ENCODE assay signal across 8 cellular contexts in the genomic region with DNA sequence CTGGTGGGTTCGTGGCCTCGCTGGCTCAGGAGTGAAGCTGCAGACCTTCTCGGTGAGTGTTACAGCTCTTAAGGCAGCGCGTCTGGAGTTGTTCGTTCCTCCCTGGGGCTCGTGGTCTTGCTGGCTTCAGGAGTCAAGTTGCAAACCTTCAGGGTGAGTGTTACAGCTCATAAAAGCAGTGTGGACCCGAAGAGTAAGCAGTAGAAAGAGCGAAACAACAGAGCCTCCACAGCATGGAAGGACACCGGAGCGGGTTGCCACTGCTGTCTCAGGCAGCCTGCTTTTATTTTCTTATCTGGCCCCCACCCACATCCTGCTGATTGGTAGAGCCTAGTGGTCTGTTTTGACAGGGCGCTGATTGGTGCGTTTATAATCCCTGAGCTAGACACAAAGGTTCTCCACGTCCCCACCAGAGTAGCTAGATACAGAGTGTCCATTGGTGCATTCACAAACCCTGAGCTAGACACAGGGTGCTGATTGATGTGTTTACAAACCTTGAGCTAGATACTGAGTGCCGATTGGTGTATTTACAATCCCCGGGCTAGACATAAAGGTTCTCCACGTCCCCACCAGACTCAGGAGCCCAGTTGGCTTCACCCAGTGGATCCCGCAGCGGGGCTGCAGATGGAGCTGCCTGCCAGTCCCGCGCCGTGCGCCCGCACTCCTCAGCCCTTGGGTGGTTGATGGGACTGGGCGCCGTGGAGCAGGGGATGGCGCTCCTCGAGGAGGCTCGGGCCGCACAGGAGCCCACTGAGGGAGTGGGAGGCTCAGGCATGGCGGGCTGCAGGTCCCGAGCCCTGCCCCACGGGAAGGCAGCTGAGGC.
DNase-seq lines count a peak whose midpoint lies in the region; ATAC-seq, FAIRE-seq and TF ChIP-seq lines count a peak whose summit lies in the region.
"Not testable (repeated sequence)": the region's sequence is repeated elsewhere in the genome, so short reads cannot be mapped to it uniquely, and the experiment has no call there.

No MANE protein-coding gene starts in this region.

- TF ChIP-seq POLR2A in endothelial cell of umbilical vein (IDR thresholded peaks at IDR 0.05; ENCODE audit: low read depth, low read length); gastrocnemius medialis (IDR thresholded peaks at IDR 0.05); vagina (IDR thresholded peaks at IDR 0.05): not testable (repeated sequence)

- H2AFZ ChIP-seq in endothelial cell of umbilical vein (ENCODE audit: low read depth, low read length) = peak overlapping the region; percentile 51

- not testable (repeated sequence) for H3K79me2 ChIP-seq in endothelial cell of umbilical vein (ENCODE audit: control insufficient read depth, insufficient read depth, low read length)

- not testable (repeated sequence) for H3K36me3 Mint-ChIP-seq in naive thymus-derived CD4-positive, alpha-beta T cell

- H3K9me3 Mint-ChIP-seq in naive thymus-derived CD4-positive, alpha-beta T cell = not testable (repeated sequence)

- intact Hi-C loops in endothelial cell of umbilical vein (cut with micrococcal nuclease); naive thymus-derived CD4-positive, alpha-beta T cell (cut with micrococcal nuclease); vagina (cut with DNase I): not testable (repeated sequence)
- intact Hi-C loops in gastrocnemius medialis (cut with DNase I; ENCODE audit: low total_unique reads) = loop anchor here (10.0 kb wide), 1 partner anchor 92 kb away; no protein-coding TSS in a partner anchor

- H3K27ac ChIP-seq in endothelial cell of umbilical vein (ENCODE audit: insufficient read depth, low read depth, low read length); naive thymus-derived CD4-positive, alpha-beta T cell (ENCODE audit: low read depth, low read length): not testable (repeated sequence)
- H3K27ac ChIP-seq in gastrocnemius medialis (peak overlapping the region in 3 of 4 donors; percentile 34 to 74 (median 34)), vagina (peak overlapping the region; percentile 60)

- not testable (repeated sequence) for H3K36me3 ChIP-seq in adipocyte (ENCODE audit: control insufficient read depth, insufficient read depth, low read length, severe bottlenecking); endothelial cell of umbilical vein (ENCODE audit: control insufficient read depth in 2 of 2, extremely low read depth in 1 of 2, insufficient read depth in 2 of 2, low read length in 2 of 2); naive thymus-derived CD4-positive, alpha-beta T cell (ENCODE audit: control insufficient read depth in 2 of 3, insufficient read depth in 3 of 3, low read length in 3 of 3); gastrocnemius medialis; vagina

- H3K9me3 ChIP-seq in adipocyte (ENCODE audit: control insufficient read depth, low read length); endothelial cell of umbilical vein (replicated peaks; ENCODE audit: control insufficient read depth, insufficient read depth, low read length); iPS-18c (ENCODE audit: control insufficient read depth, insufficient read depth, low read length); naive thymus-derived CD4-positive, alpha-beta T cell (ENCODE audit: control insufficient read depth in 2 of 3, low read length in 3 of 3); gastrocnemius medialis; vagina: not testable (repeated sequence)

- TF ChIP-seq CTCF in GM12865 (IDR thresholded peaks at IDR 0.05; ENCODE audit: insufficient read depth, low read depth, low read length, missing control alignments); endothelial cell of umbilical vein (IDR thresholded peaks at IDR 0.05; ENCODE audit: extremely low read depth in 1 of 2, insufficient read depth in 1 of 2, low read depth in 1 of 2, low read length in 2 of 2); gastrocnemius medialis (IDR thresholded peaks at IDR 0.05 in 4 of 5, conservative IDR thresholded peaks at IDR 0.05 in 1 of 5); vagina (IDR thresholded peaks at IDR 0.05): not testable (repeated sequence)

- H3K4me3 ChIP-seq in GM12865 (ENCODE audit: low read depth, low read length) = peak overlapping the region; percentile 8; the same call in 1 of the 2 replicates
- H3K4me3 ChIP-seq in adipocyte (ENCODE audit: low read length); naive thymus-derived CD4-positive, alpha-beta T cell (ENCODE audit: low read length): not testable (repeated sequence)
- peak overlapping the region in 1 of 3 experiments; percentile 16 for H3K4me3 ChIP-seq in endothelial cell of umbilical vein (replicated peaks in 1 of 3; ENCODE audit: insufficient read depth in 1 of 3, low read depth in 1 of 3, low read length in 3 of 3)
- peak overlapping the region; percentile 11; the same call in 1 of the 2 replicates for H3K4me3 ChIP-seq in iPS-18c (ENCODE audit: insufficient read depth, low read depth, low read length)
- H3K4me3 ChIP-seq in gastrocnemius medialis = peak overlapping the region in 3 of 4 donors; percentile 19 to 55 (median 29)
- H3K4me3 ChIP-seq in vagina = peak overlapping the region; percentile 40 to 45

- H3K9ac ChIP-seq in adipocyte (ENCODE audit: low read length) = peak overlapping the region; percentile 47
- not testable (repeated sequence) for H3K9ac ChIP-seq in endothelial cell of umbilical vein (replicated peaks; ENCODE audit: extremely low read depth, insufficient read depth, low read length)

- CTCF ChIA-PET in endothelial cell of umbilical vein (lab: Charles Lee) = interaction anchor here (3.5 kb wide), 1 partner anchor 13 kb away, joined by 13 read pairs; no protein-coding TSS in a partner anchor
- CTCF ChIA-PET in naive thymus-derived CD4-positive, alpha-beta T cell (lab: Charles Lee) = not testable (repeated sequence)

- dilution Hi-C loops in endothelial cell of umbilical vein (cut with MboI; ENCODE audit: extremely low pct_ligation_motif_present, low sequenced_read_pairs) = not testable (repeated sequence)

- not testable (repeated sequence) for H4K20me1 ChIP-seq in endothelial cell of umbilical vein (replicated peaks; ENCODE audit: control insufficient read depth, extremely low read depth, insufficient read depth, low read length)

- not testable (repeated sequence) for FAIRE-seq in endothelial cell of umbilical vein (lab: Jason Lieb, UNC)

- peak overlapping the region in 8 of 10 donors; percentile 11 to 66 (median 54) for H3K4me3 Mint-ChIP-seq in naive thymus-derived CD4-positive, alpha-beta T cell

- ATAC-seq in naive thymus-derived CD4-positive, alpha-beta T cell; gastrocnemius medialis: not testable (repeated sequence)

- not testable (repeated sequence) for H3K4me1 Mint-ChIP-seq in naive thymus-derived CD4-positive, alpha-beta T cell

- POLR2A ChIA-PET in endothelial cell of umbilical vein (lab: Charles Lee); naive thymus-derived CD4-positive, alpha-beta T cell (lab: Charles Lee): not testable (repeated sequence)

- not testable (repeated sequence) for H3K9me1 ChIP-seq in endothelial cell of umbilical vein (replicated peaks; ENCODE audit: control insufficient read depth, extremely low read depth, insufficient read depth, low read length)

- peaks cover 41 to 59% (median 51%) of the 10 kb centered on the region in 5 donors for H3K27me3 Mint-ChIP-seq in naive thymus-derived CD4-positive, alpha-beta T cell

- H3K27ac Mint-ChIP-seq in naive thymus-derived CD4-positive, alpha-beta T cell = not testable (repeated sequence)

- not testable (repeated sequence) for H3K4me2 ChIP-seq in endothelial cell of umbilical vein (ENCODE audit: insufficient read depth, low read length)

- not testable (repeated sequence) for DNase-seq in GM12865 (ENCODE audit: low read depth); adipocyte (ENCODE audit: low read depth); endothelial cell of umbilical vein (ENCODE audit: low read depth, low spot score); naive thymus-derived CD4-positive, alpha-beta T cell; vagina (ENCODE audit: extremely low spot score in 2 of 2)
- DNase-seq in NCI-H82 (lab: John Stamatoyannopoulos, UW) = peak; percentile 94
- peak in 1 of 2 donors; percentile 30 for DNase-seq in gastrocnemius medialis

- H3K27me3 ChIP-seq in adipocyte (replicated peaks; ENCODE audit: control insufficient read depth, insufficient read depth, low read length); endothelial cell of umbilical vein (ENCODE audit: control insufficient read depth in 2 of 2, insufficient read depth in 2 of 2, low read length in 2 of 2); naive thymus-derived CD4-positive, alpha-beta T cell (ENCODE audit: control insufficient read depth in 2 of 2, insufficient read depth in 2 of 2, low read length in 2 of 2); gastrocnemius medialis; vagina: not testable (repeated sequence)

- in situ Hi-C loops in gastrocnemius medialis (cut with MboI; ENCODE audit: low sequenced_read_pairs in 4 of 4) = not testable (repeated sequence)

- BruUV-seq in endothelial cell of umbilical vein (replicated peaks; lab: Mats Ljungman, UMichigan) = not testable (repeated sequence)

- H3K4me1 ChIP-seq in adipocyte (ENCODE audit: control insufficient read depth, insufficient read depth, low read length) = peaks cover 57% of the 10 kb centered on the region
- H3K4me1 ChIP-seq in endothelial cell of umbilical vein (ENCODE audit: control insufficient read depth, extremely low read depth, insufficient read depth, low read length); naive thymus-derived CD4-positive, alpha-beta T cell (ENCODE audit: control insufficient read depth in 2 of 2, insufficient read depth in 2 of 2, low read length in 2 of 2); vagina: not testable (repeated sequence)
- H3K4me1 ChIP-seq in gastrocnemius medialis = peaks cover 17% of the 10 kb centered on the region in 2 donors
